In the genomic region with DNA sequence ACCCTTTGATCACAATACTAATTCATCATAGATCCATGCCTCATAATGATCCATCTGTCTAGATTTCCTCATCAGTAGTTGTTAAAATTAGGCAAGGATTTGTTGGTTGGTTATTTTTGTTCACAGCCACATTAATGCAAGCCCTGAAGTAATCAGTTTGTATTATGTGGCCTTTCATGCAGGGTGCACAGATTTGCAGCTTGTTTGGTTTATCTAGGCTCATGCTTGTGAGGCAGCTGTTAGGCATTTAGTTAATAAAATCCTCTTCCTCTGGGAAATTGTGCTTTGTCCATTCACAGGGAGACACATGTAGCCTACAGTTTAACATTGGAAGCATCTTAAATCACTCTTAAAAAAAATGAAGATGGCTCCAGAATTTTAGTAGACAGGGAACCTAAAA, we compare ENCODE assay signal across 23 cellular contexts.
DNase-seq lines count a peak whose midpoint lies in the region; ATAC-seq and TF ChIP-seq lines count a peak whose summit lies in the region.
"Had no signal": no experiment of that assay in that cellular context is flagged by ENCODE, and none has a peak within 500 bp of the region (broad histone marks: within the 10 kb centered on the region; RNA-seq: fewer than 3 reads in every experiment).

No MANE protein-coding gene starts in this region.

- peak; percentile 86 for ATAC-seq in IMR-90 (ENCODE audit: low read depth)
- ATAC-seq: activated CD8-positive, alpha-beta T cell treated with anti-CD3 and anti-CD28 coated beads for 36 hours; HCT116 had no signal

- H3K9me3 ChIP-seq in IMR-90 (ENCODE audit: control insufficient read depth, insufficient read depth, low read length), result no peaks in the 10 kb centered on the region
- H3K9me3 ChIP-seq: BE2C, left ventricle myocardium inferior, sigmoid colon, thoracic aorta had no signal

- intact Hi-C loops in IMR-90 (cut with micrococcal nuclease), result no loop called here

- no peak for TF ChIP-seq CTCF in AG10803 (conservative IDR thresholded peaks at IDR 0.05; ENCODE audit: low read length)
- no peak for TF ChIP-seq CTCF in IMR-90 (conservative IDR thresholded peaks at IDR 0.05; ENCODE audit: low read depth, low read length)
- no peak for TF ChIP-seq CTCF in brain (conservative IDR thresholded peaks at IDR 0.05)
- no peak for TF ChIP-seq CTCF in GM13977 (IDR thresholded peaks at IDR 0.05; ENCODE audit: extremely low read depth, insufficient read depth, missing control alignments)

- no peak overlapping the region for H2AK9ac ChIP-seq in IMR-90 (replicated peaks; ENCODE audit: low read depth, low read length, poor library complexity)

- no peak for TF ChIP-seq POLR2A in IMR-90 (IDR thresholded peaks at IDR 0.05; ENCODE audit: low read depth, low read length)

- H4K91ac ChIP-seq in IMR-90 (ENCODE audit: insufficient read depth, low read depth, low read length), result no peak overlapping the region

- no peak overlapping the region for H2BK15ac ChIP-seq in IMR-90 (ENCODE audit: low read depth, low read length)

- no peaks in the 10 kb centered on the region for H3K9me1 ChIP-seq in IMR-90 (ENCODE audit: insufficient read depth, low read length)

- no peak overlapping the region for H3K56ac ChIP-seq in IMR-90 (ENCODE audit: extremely low read depth, insufficient read depth, low read length)

- H2AK5ac ChIP-seq in IMR-90 (ENCODE audit: low read depth, low read length), result no peak overlapping the region

- no TSS peak for BruUV-seq in IMR-90 (replicated peaks; lab: Mats Ljungman, UMichigan)

- no peaks in the 10 kb centered on the region for H3K27me3 Mint-ChIP-seq in brain
- H3K27me3 Mint-ChIP-seq: activated B cell treated with CpG ODN at 0.5 μM for 24 hours; activated CD8-positive, alpha-beta T cell treated with anti-CD3 and anti-CD28 coated beads for 36 hours had no signal

- no peaks in the 10 kb centered on the region for H3K36me3 Mint-ChIP-seq in brain

- CTCF ChIA-PET in IMR-90 (lab: Yijun Ruan, JAX), result no interaction called here

- no peaks in the 10 kb centered on the region for H3K9me3 Mint-ChIP-seq in brain
- H3K9me3 Mint-ChIP-seq: activated B cell treated with CpG ODN at 0.5 μM for 24 hours had no signal

- H3K23ac ChIP-seq in IMR-90 (ENCODE audit: low read depth, low read length), result no peak overlapping the region

- peak overlapping the region in 4 of 5 experiments; percentile 35 to 88 (median 86) for H3K27ac Mint-ChIP-seq in brain
- H3K27ac Mint-ChIP-seq: activated B cell treated with CpG ODN at 0.5 μM for 24 hours; activated CD8-positive, alpha-beta T cell treated with anti-CD3 and anti-CD28 coated beads for 36 hours; activated T-helper 1 cell treated with anti-CD3 and anti-CD28 coated beads, Interleukin-12 subunit alpha, Interleukin-12 subunit beta, Interleukin-2, Interleukin-4 antibody, amounts not matched to agents 30 ng/mL and 10 ng/mL and 1 ng/mL, durations not matched to agents 14 hours and 24 hours and 36 hours; T-helper 1 cell treated with Interleukin-12 subunit alpha and Interleukin-12 subunit beta and Interleukin-4 antibody, amounts not matched to agents 30 μg/mL and 1 μg/mL, for 36 hours had no signal

- peak; percentile 81 for DNase-seq in AG10803 (ENCODE audit: low read depth)
- peak; percentile 72 for DNase-seq in IMR-90
- DNase-seq in myocyte (ENCODE audit: low read depth), result peak; percentile 49
- no peak for DNase-seq in hepatic stellate cell (ENCODE audit: low spot score)
- no peak for DNase-seq in NCI-H526 treated with DMSO at 0.1 percent for 48 hours (lab: John Stamatoyannopoulos, UW)
- no peak for DNase-seq in GM13977 (ENCODE audit: low spot score)
- DNase-seq in HUDEP-2 (lab: John Stamatoyannopoulos, UW; ENCODE audit: unreplicated experiment in 76 of 76), result no peak
- DNase-seq: activated B cell treated with CpG ODN at 0.5 μM for 24 hours; activated CD8-positive, alpha-beta T cell treated with anti-CD3 and anti-CD28 coated beads for 36 hours; BE2C; foreskin melanocyte; Kasumi-1; left ventricle myocardium inferior; NCI-H146; SHP77 treated with DMSO at 0.1 percent for 48 hours; sigmoid colon; stimulated activated CD4-positive, alpha-beta T cell treated with anti-CD3 and anti-CD28 coated beads, Interleukin-4, amount 100 ng/mL, for 4 hours; stimulated activated CD8-positive, alpha-beta memory T cell treated with anti-CD3 and anti-CD28 coated beads, Interleukin-4, amount 100 ng/mL, for 48 hours had no signal

- H3K18ac ChIP-seq in IMR-90 (ENCODE audit: low read depth, low read length), result no peak overlapping the region

- no peak overlapping the region for H3K4me2 ChIP-seq in IMR-90 (ENCODE audit: low read depth, low read length)

- no peaks in the 10 kb centered on the region for H3K36me3 ChIP-seq in IMR-90 (ENCODE audit: control insufficient read depth, insufficient read depth, low read length)
- H3K36me3 ChIP-seq: BE2C, left ventricle myocardium inferior, sigmoid colon, thoracic aorta had no signal

- H2AFZ ChIP-seq in IMR-90 (replicated peaks; ENCODE audit: low read length, poor library complexity), result no peak overlapping the region

- H3K4me1 ChIP-seq in IMR-90 (ENCODE audit: control insufficient read depth, insufficient read depth, low read length), result no peaks in the 10 kb centered on the region
- H3K4me1 ChIP-seq: BE2C had no signal

- no peak overlapping the region for H3K27ac ChIP-seq in IMR-90 (ENCODE audit: insufficient read depth, low read length)
- H3K27ac ChIP-seq: left ventricle myocardium inferior, sigmoid colon, thoracic aorta had no signal

- H2BK5ac ChIP-seq in IMR-90 (ENCODE audit: low read depth, low read length, poor library complexity, severe bottlenecking), result no peak overlapping the region

- no peak overlapping the region for H3K4ac ChIP-seq in IMR-90 (ENCODE audit: low read depth, low read length)

- H3K4me3 ChIP-seq in AG10803 (ENCODE audit: low read length), result no peak overlapping the region
- H3K4me3 ChIP-seq in IMR-90 (ENCODE audit: insufficient read depth, low read depth, low read length), result no peak overlapping the region
- H3K4me3 ChIP-seq: left ventricle myocardium inferior, sigmoid colon, thoracic aorta had no signal

- H3K4me3 Mint-ChIP-seq in brain, result no peak overlapping the region
- H3K4me3 Mint-ChIP-seq: activated B cell treated with CpG ODN at 0.5 μM for 24 hours; activated CD8-positive, alpha-beta T cell treated with anti-CD3 and anti-CD28 coated beads for 36 hours; activated T-helper 1 cell treated with anti-CD3 and anti-CD28 coated beads, Interleukin-12 subunit alpha, Interleukin-12 subunit beta, Interleukin-2, Interleukin-4 antibody, amounts not matched to agents 30 ng/mL and 10 ng/mL and 1 ng/mL, durations not matched to agents 14 hours and 24 hours and 36 hours; T-helper 1 cell treated with Interleukin-12 subunit alpha and Interleukin-12 subunit beta and Interleukin-4 antibody, amounts not matched to agents 30 μg/mL and 1 μg/mL, for 36 hours had no signal

- H4K5ac ChIP-seq in IMR-90 (ENCODE audit: low read depth, low read length), result no peak overlapping the region

- no peaks in the 10 kb centered on the region for H4K20me1 ChIP-seq in IMR-90 (ENCODE audit: insufficient read depth, low read length)

- in situ Hi-C loops in IMR-90 (cut with MboI; ENCODE audit: low sequenced_read_pairs) (no loop called here), GM13977 (cut with MboI; ENCODE audit: low pct_unique_long_range_greater_than_20kb, low sequenced_read_pairs, unreplicated experiment) (no loop called here)

- no peak overlapping the region for H3K14ac ChIP-seq in IMR-90 (replicated peaks; ENCODE audit: low read depth, low read length)

- dilution Hi-C loops in IMR-90 (cut with HindIII; ENCODE audit: low sequenced_read_pairs, unreplicated experiment), result no loop called here

- no peaks in the 10 kb centered on the region for H3K79me1 ChIP-seq in IMR-90 (ENCODE audit: low read depth in 1 of 2, low read length in 2 of 2)

- H3K9ac ChIP-seq in IMR-90 (ENCODE audit: low read depth, low read length), result no peak overlapping the region

- peaks cover 36% of the 10 kb centered on the region for H3K4me1 Mint-ChIP-seq in brain
- H3K4me1 Mint-ChIP-seq: activated B cell treated with CpG ODN at 0.5 μM for 24 hours had no signal

- no peak overlapping the region for H2BK120ac ChIP-seq in IMR-90 (ENCODE audit: low read depth, low read length)

- no peaks in the 10 kb centered on the region for H3K27me3 ChIP-seq in IMR-90 (ENCODE audit: control insufficient read depth, insufficient read depth, low read length)
- H3K27me3 ChIP-seq: BE2C, sigmoid colon had no signal

- POLR2A ChIA-PET in IMR-90 (lab: Charles Lee; ENCODE audit: unreplicated experiment), result no interaction called here

- no peak for TF ChIP-seq RAD21 in IMR-90 (IDR thresholded peaks at IDR 0.05; ENCODE audit: low read length)

- no peak overlapping the region for H2BK20ac ChIP-seq in IMR-90 (ENCODE audit: low read depth, low read length)

- no peak overlapping the region for H4K8ac ChIP-seq in IMR-90 (ENCODE audit: low read depth in 2 of 2, low read length in 2 of 2)

TF ChIP-seq in IMR-90, 13 proteins besides CTCF, POLR2A, EP300 and RAD21:
- TF ChIP-seq BHLHE40 (IDR thresholded peaks at IDR 0.05; ENCODE audit: low read depth, low read length) (no peak), MXI1 (IDR thresholded peaks at IDR 0.05; ENCODE audit: borderline replicate concordance, low read depth, low read length) (no peak), RCOR1 (IDR thresholded peaks at IDR 0.05; ENCODE audit: insufficient replicate concordance, low read length) (no peak), CHD1 (IDR thresholded peaks at IDR 0.05; ENCODE audit: low read depth, low read length) (no peak)
- TF ChIP-seq, protein P1, sequence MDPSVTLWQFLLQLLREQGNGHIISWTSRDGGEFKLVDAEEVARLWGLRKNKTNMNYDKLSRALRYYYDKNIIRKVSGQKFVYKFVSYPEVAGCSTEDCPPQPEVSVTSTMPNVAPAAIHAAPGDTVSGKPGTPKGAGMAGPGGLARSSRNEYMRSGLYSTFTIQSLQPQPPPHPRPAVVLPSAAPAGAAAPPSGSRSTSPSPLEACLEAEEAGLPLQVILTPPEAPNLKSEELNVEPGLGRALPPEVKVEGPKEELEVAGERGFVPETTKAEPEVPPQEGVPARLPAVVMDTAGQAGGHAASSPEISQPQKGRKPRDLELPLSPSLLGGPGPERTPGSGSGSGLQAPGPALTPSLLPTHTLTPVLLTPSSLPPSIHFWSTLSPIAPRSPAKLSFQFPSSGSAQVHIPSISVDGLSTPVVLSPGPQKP (IDR thresholded peaks at IDR 0.05; ENCODE audit: borderline replicate concordance, low read depth, low read length), result no peak

Comparison
In these comparisons a context has a peak if more than half of its experiments do, and no peak if none do; other contexts are left out.
1. DNase-seq: peak in AG10803 (single experiment), IMR-90 (single experiment) and myocyte (single experiment); none in hepatic stellate cell (single experiment), NCI-H526 treated with DMSO at 0.1 percent for 48 hours (single experiment), GM13977 (single experiment) and HUDEP-2 (0 of 76).